In the genomic region with DNA sequence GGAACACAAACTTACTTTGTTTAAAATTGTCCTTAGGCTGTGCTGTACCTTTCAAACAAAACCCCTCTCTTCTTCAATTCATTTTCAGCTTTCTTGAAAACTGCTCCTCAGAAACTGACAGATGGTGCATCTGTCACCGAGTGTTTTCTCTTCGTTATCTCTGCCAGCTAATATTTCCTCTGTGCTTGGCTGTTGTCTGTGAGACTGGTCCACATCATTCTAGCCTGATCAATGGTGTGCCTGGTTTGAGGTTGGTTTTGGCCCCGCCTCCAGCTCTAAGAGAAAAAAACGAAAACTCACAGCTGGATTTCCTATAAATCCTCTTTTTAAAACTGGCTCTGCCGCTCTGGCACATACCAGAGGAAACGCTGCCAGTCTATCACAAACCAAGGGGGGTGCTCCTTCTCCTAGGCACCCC, we compare ENCODE assay signal across 8 cellular contexts.
DNase-seq lines count a peak whose midpoint lies in the region; ATAC-seq and TF ChIP-seq lines count a peak whose summit lies in the region.

No MANE protein-coding gene starts in this region.

- H2AFZ ChIP-seq in Karpas-422 (ENCODE audit: low read length), result no peak overlapping the region

- H3K27me3 ChIP-seq in muscle layer of duodenum (ENCODE audit: low read depth, low read length), result no peaks in the 10 kb centered on the region
- H3K27me3 ChIP-seq in Karpas-422 (ENCODE audit: low read length), result no peaks in the 10 kb centered on the region

- H3K27ac ChIP-seq in VCaP (peak overlapping the region; percentile 22), muscle layer of duodenum (ENCODE audit: low read length) (peak overlapping the region; percentile 94), Karpas-422 (ENCODE audit: low read length) (no peak overlapping the region)

- ATAC-seq in HG02642 (IDR thresholded peaks at IDR 0.05; ENCODE audit: poor library complexity, unreplicated experiment), result peak; percentile 58

- no peak for TF ChIP-seq CTCF in GM12865 (IDR thresholded peaks at IDR 0.05; ENCODE audit: insufficient read depth, low read depth, low read length, missing control alignments)
- no peak for TF ChIP-seq CTCF in VCaP (conservative IDR thresholded peaks at IDR 0.05)

- H3K9me2 ChIP-seq in Karpas-422 (replicated peaks; ENCODE audit: insufficient read depth, low read length), result no peaks in the 10 kb centered on the region

- H3K36me3 ChIP-seq in muscle layer of duodenum (ENCODE audit: control insufficient read depth in 1 of 2, insufficient read depth in 2 of 2, low read length in 2 of 2) (no peaks in the 10 kb centered on the region), Karpas-422 (ENCODE audit: insufficient read depth, low read length) (no peaks in the 10 kb centered on the region)

- H3K4me3 ChIP-seq in GM12865 (ENCODE audit: low read depth, low read length), result peak overlapping the region; percentile 56
- peak overlapping the region; percentile 47 to 52 for H3K4me3 ChIP-seq in muscle layer of duodenum (ENCODE audit: low read depth in 1 of 2, low read length in 2 of 2)
- H3K4me3 ChIP-seq in Karpas-422 (ENCODE audit: low read length), result no peak overlapping the region

- H3K79me2 ChIP-seq in Karpas-422 (ENCODE audit: low read length), result no peaks in the 10 kb centered on the region

- H3K4me1 ChIP-seq in muscle layer of duodenum (ENCODE audit: control insufficient read depth in 1 of 2, insufficient read depth in 2 of 2, low read length in 2 of 2) (peaks cover 25 to 40% of the 10 kb centered on the region in 2 donors), Karpas-422 (ENCODE audit: low read length) (no peaks in the 10 kb centered on the region)

- DNase-seq in GM12865 (ENCODE audit: low read depth) (peak; percentile 69), HuH-7.5 (ENCODE audit: low spot score) (no peak), Karpas-422 (no peak), kidney glomerular epithelial cell (lab: John Stamatoyannopoulos, UW) (no peak), DMS153 (lab: John Stamatoyannopoulos, UW) (no peak)

- H3K9me3 ChIP-seq in muscle layer of duodenum (ENCODE audit: control insufficient read depth in 1 of 2, low read length in 2 of 2) (no peaks in the 10 kb centered on the region), Karpas-422 (ENCODE audit: low read length) (no peaks in the 10 kb centered on the region)

- no peak overlapping the region for H3K9ac ChIP-seq in Karpas-422 (ENCODE audit: low read length)

- H3K4me2 ChIP-seq in Karpas-422 (ENCODE audit: low read depth, low read length, poor library complexity, severe bottlenecking), result no peak overlapping the region

- no peaks in the 10 kb centered on the region for H4K20me1 ChIP-seq in Karpas-422 (ENCODE audit: insufficient read depth, low read depth, low read length)
